In the genomic region with DNA sequence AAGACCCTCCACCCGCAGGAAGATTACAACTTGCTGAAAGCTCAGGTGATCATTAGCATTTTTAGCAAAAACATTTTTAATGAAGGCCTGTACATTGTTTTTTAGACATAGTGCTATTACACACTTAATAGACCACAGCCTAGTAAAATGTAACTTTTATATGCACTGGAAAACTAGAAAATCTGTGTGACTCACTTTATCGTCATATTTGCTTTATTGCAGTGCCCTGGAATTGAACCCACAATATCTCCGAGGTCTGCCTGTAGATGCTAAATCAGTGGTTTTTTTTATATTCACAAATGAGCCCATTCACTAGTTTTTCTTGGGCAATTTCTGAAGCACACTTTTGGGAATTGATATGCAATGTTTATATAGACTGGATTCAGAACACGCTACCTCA, we compare ENCODE assay signal across 23 cellular contexts.
"Had no signal": no experiment of that assay in that cellular context is flagged by ENCODE, and none has a peak within 500 bp of the region (broad histone marks: within the 10 kb centered on the region; RNA-seq: fewer than 3 reads in every experiment).

No MANE protein-coding gene starts in this region.

- H3K27ac ChIP-seq: colonic mucosa, coronary artery, dorsolateral prefrontal cortex, epithelial cell of prostate, esophagus muscularis mucosa, esophagus squamous epithelium, foreskin keratinocyte, gastrocnemius medialis, gastroesophageal sphincter, heart left ventricle, heart right ventricle had no signal

- DNase-seq: colonic mucosa; cortex of kidney; dermis blood vessel endothelial cell; dorsolateral prefrontal cortex; effector CD4-positive, alpha-beta T cell; effector CD8-positive, alpha-beta T cell; effector memory CD4-positive, alpha-beta T cell; effector memory CD8-positive, alpha-beta T cell; endodermal cell; erythroblast; esophagus squamous epithelium; foreskin fibroblast; foreskin keratinocyte; foreskin melanocyte; gastrocnemius medialis; glutamatergic neuron; heart left ventricle; heart right ventricle had no signal

- H3K4me1 ChIP-seq: colonic mucosa, esophagus muscularis mucosa, esophagus squamous epithelium, foreskin keratinocyte, gastrocnemius medialis, gastroesophageal sphincter, heart left ventricle, heart right ventricle had no signal

- H3K9me3 ChIP-seq: colonic mucosa, esophagus squamous epithelium, gastrocnemius medialis had no signal

- H3K4me3 ChIP-seq: colonic mucosa, coronary artery, dorsolateral prefrontal cortex, esophagus muscularis mucosa, esophagus squamous epithelium, gastrocnemius medialis, gastroesophageal sphincter, heart left ventricle, heart right ventricle had no signal

- ATAC-seq: effector memory CD8-positive, alpha-beta T cell; esophagus mucosa; foreskin keratinocyte; gastrocnemius medialis; gastroesophageal sphincter; heart left ventricle; heart right ventricle had no signal

- H3K36me3 ChIP-seq: colonic mucosa, esophagus muscularis mucosa, esophagus squamous epithelium, gastrocnemius medialis, gastroesophageal sphincter, heart left ventricle, heart right ventricle had no signal

- H3K27me3 ChIP-seq: colonic mucosa, dorsolateral prefrontal cortex, foreskin keratinocyte, gastrocnemius medialis had no signal
